In genomic region chr19:2056810-2057192, GRCh38 we compare ENCODE assay signal across 10 cellular contexts. TPM values are rescaled to one million over a fixed set of nuclear protein-coding genes. Genes with fewer than 3 reads are reported as not detected.
A peak's percentile ranks its signal among the peaks of the same experiment; 100 is the strongest.
DNase-seq lines count a peak whose midpoint lies in the region; ATAC-seq and TF ChIP-seq lines count a peak whose summit lies in the region.
"Had no signal": no experiment of that assay in that cellular context is flagged by ENCODE, and none has a peak within 500 bp of the region (broad histone marks: within the 10 kb centered on the region; RNA-seq: fewer than 3 reads in every experiment).

No MANE protein-coding gene starts in this region.

- peak overlapping the region; percentile 51 for H3K9ac ChIP-seq in adipocyte (ENCODE audit: low read length)
- no peak overlapping the region for H3K9ac ChIP-seq in mucosa of rectum (ENCODE audit: low read depth in 1 of 2, low read length in 2 of 2)

- no peaks in the 10 kb centered on the region for H3K9me3 Mint-ChIP-seq in activated naive CD4-positive, alpha-beta T cell treated with anti-CD3 and anti-CD28 coated beads for 36 hours
- H3K9me3 Mint-ChIP-seq: activated T-cell treated with anti-CD3 and anti-CD28 coated beads, Interleukin-2, amount 50 U/mL, for 4 hours had no signal

- H3K36me3 ChIP-seq in adipocyte (ENCODE audit: control insufficient read depth, insufficient read depth, low read length, severe bottlenecking) (no peaks in the 10 kb centered on the region), mucosa of rectum (ENCODE audit: control insufficient read depth in 2 of 2, insufficient read depth in 2 of 2, low read length in 2 of 2) (no peaks in the 10 kb centered on the region), tibial artery (no peaks in the 10 kb centered on the region)

- peak overlapping the region; percentile 82 for H3K27ac Mint-ChIP-seq in activated naive CD4-positive, alpha-beta T cell treated with anti-CD3 and anti-CD28 coated beads for 36 hours

- peaks cover 43% of the 10 kb centered on the region for H3K4me1 ChIP-seq in adipocyte (ENCODE audit: control insufficient read depth, insufficient read depth, low read length)
- H3K4me1 ChIP-seq in mucosa of rectum (ENCODE audit: control insufficient read depth in 2 of 2, insufficient read depth in 2 of 2, low read length in 2 of 2) = peaks cover 57 to 63% of the 10 kb centered on the region in 2 donors
- peaks cover 10 to 65% (median 42%) of the 10 kb centered on the region in 4 donors for H3K4me1 ChIP-seq in tibial artery

- no peaks in the 10 kb centered on the region for H3K27me3 Mint-ChIP-seq in activated naive CD4-positive, alpha-beta T cell treated with anti-CD3 and anti-CD28 coated beads for 36 hours (ENCODE audit: low read depth)

- intact Hi-C loops in activated naive CD4-positive, alpha-beta T cell treated with anti-CD3 and anti-CD28 coated beads for 36 hours (cut with micrococcal nuclease) = no loop called here
- intact Hi-C loops in tibial artery (cut with DNase I; ENCODE audit: low total_unique reads) = no loop called here

- H3K9me3 ChIP-seq in adipocyte (ENCODE audit: control insufficient read depth, low read length) (no peaks in the 10 kb centered on the region), mucosa of rectum (ENCODE audit: control insufficient read depth in 2 of 2, low read length in 2 of 2) (no peaks in the 10 kb centered on the region), tibial artery (no peaks in the 10 kb centered on the region)

- ATAC-seq in GM21381 (IDR thresholded peaks at IDR 0.05; ENCODE audit: unreplicated experiment) = no peak
- ATAC-seq: activated T-cell treated with anti-CD3 and anti-CD28 coated beads, Interleukin-2, amount 50 U/mL, for 4 hours had no signal

- H3K27me3 ChIP-seq in adipocyte (replicated peaks; ENCODE audit: control insufficient read depth, insufficient read depth, low read length) (no peaks in the 10 kb centered on the region), mucosa of rectum (ENCODE audit: control insufficient read depth in 2 of 2, insufficient read depth in 2 of 2, low read length in 2 of 2) (no peaks in the 10 kb centered on the region), tibial artery (no peaks in the 10 kb centered on the region)

- H3K4me3 ChIP-seq in adipocyte (ENCODE audit: low read length) (no peak overlapping the region), mucosa of rectum (ENCODE audit: low read length in 2 of 2) (no peak overlapping the region), tibial artery (no peak overlapping the region)

- no peak for DNase-seq in activated naive CD4-positive, alpha-beta T cell treated with anti-CD3 and anti-CD28 coated beads for 36 hours
- no peak for DNase-seq in activated naive CD4-positive, alpha-beta T cell treated with anti-CD3 and anti-CD28 coated beads, Interleukin-2, amount 50 U/mL, for 16 hours
- DNase-seq in adipocyte (ENCODE audit: low read depth) (no peak), tibial artery (no peak), cerebellum (ENCODE audit: low spot score) (no peak), DMS79 (lab: John Stamatoyannopoulos, UW) (no peak)
- DNase-seq: activated T-cell treated with anti-CD3 and anti-CD28 coated beads, Interleukin-2, amount 50 U/mL, for 4 hours; AML-193 had no signal

- CTCF ChIA-PET in activated naive CD4-positive, alpha-beta T cell treated with anti-CD3 and anti-CD28 coated beads for 36 hours (lab: Charles Lee) = no interaction called here

- peak overlapping the region; percentile 71 to 88 for H3K27ac ChIP-seq in mucosa of rectum (ENCODE audit: low read depth in 2 of 2, low read length in 2 of 2)
- H3K27ac ChIP-seq in tibial artery = peak overlapping the region; percentile 98 to 100

- H3K4me1 Mint-ChIP-seq in activated naive CD4-positive, alpha-beta T cell treated with anti-CD3 and anti-CD28 coated beads for 36 hours (ENCODE audit: low read depth) = peaks cover 56% of the 10 kb centered on the region

- no peak for TF ChIP-seq CTCF in tibial artery (IDR thresholded peaks at IDR 0.05)

- H3K4me3 Mint-ChIP-seq in activated naive CD4-positive, alpha-beta T cell treated with anti-CD3 and anti-CD28 coated beads for 36 hours = peak overlapping the region; percentile 46

- no peaks in the 10 kb centered on the region for H3K36me3 Mint-ChIP-seq in activated naive CD4-positive, alpha-beta T cell treated with anti-CD3 and anti-CD28 coated beads for 36 hours (ENCODE audit: low read depth)

RNA-seq across cellular contexts. Expression of gene MKNK2, which starts 5.8 kb away (rescaled TPM):
- 100 to 1,000 TPM; 155 to 157 TPM for total RNA-seq in activated naive CD4-positive, alpha-beta T cell treated with anti-CD3 and anti-CD28 coated beads for 36 hours
- total RNA-seq in cerebellum = 19.7 TPM

RNA-seq across cellular contexts. Expression of gene MOB3A, which starts 39.3 kb away (rescaled TPM):
- total RNA-seq in activated naive CD4-positive, alpha-beta T cell treated with anti-CD3 and anti-CD28 coated beads for 36 hours = 10 to 100 TPM; 43.7 to 44.1 TPM
- 14.8 TPM for total RNA-seq in cerebellum

RNA-seq across cellular contexts. Expression of gene IZUMO4, which starts 39.9 kb away (rescaled TPM):
- total RNA-seq in activated naive CD4-positive, alpha-beta T cell treated with anti-CD3 and anti-CD28 coated beads for 36 hours = 10 to 100 TPM; 13.1 to 14.2 TPM
- total RNA-seq in cerebellum = 4.4 TPM

RNA-seq across cellular contexts. Expression of gene BTBD2, which starts 41.3 kb away (rescaled TPM):
- 10 to 100 TPM; 37.0 to 49.0 TPM for total RNA-seq in activated naive CD4-positive, alpha-beta T cell treated with anti-CD3 and anti-CD28 coated beads for 36 hours
- total RNA-seq in cerebellum = 48.9 TPM
